Comparison of ENCODE assay signal across 8 cellular contexts in genomic region chr14:74619672-74620131, GRCh38. TPM values are rescaled to one million over a fixed set of nuclear protein-coding genes. Genes with fewer than 3 reads are reported as not detected.
DNase-seq lines count a peak whose midpoint lies in the region; ATAC-seq and TF ChIP-seq lines count a peak whose summit lies in the region.

No MANE protein-coding gene starts in this region.

- peak overlapping the region; percentile 64 for H3K27ac ChIP-seq in psoas muscle

- H3K4me1 Mint-ChIP-seq in T-cell, result peaks cover 51 to 64% (median 54%) of the 10 kb centered on the region in 3 donors
- peaks cover 36% of the 10 kb centered on the region for H3K4me1 Mint-ChIP-seq in nephron progenitor cell

- no peaks in the 10 kb centered on the region for H3K36me3 ChIP-seq in psoas muscle (ENCODE audit: insufficient read depth in 1 of 2, low read depth in 1 of 2)

- no peak for TF ChIP-seq CTCF in foreskin fibroblast (IDR thresholded peaks at IDR 0.05; ENCODE audit: low read depth, low read length)
- no peak for TF ChIP-seq CTCF in psoas muscle (IDR thresholded peaks at IDR 0.05)
- TF ChIP-seq CTCF in nephron progenitor cell (IDR thresholded peaks at IDR 0.05), result no peak

- DNase-seq in EL (peak; percentile 100), T-cell (no peak), foreskin fibroblast (peak; percentile 99), psoas muscle (peak; percentile 91 to 93), nephron progenitor cell (no peak), DMS79 treated with DMSO at 0.1 percent for 48 hours (lab: John Stamatoyannopoulos, UW) (no peak)
- no peak for DNase-seq in activated CD4-positive, alpha-beta T cell treated with anti-CD3 and anti-CD28 coated beads for 4 hours

- H3K27ac Mint-ChIP-seq in T-cell (peak overlapping the region; percentile 13 to 59), nephron progenitor cell (no peak overlapping the region)

- 50 to 61% (median 57%) methylated on average over 6 of the region's 6 CpGs for WGBS in psoas muscle, 3 donors

- H3K27me3 ChIP-seq in psoas muscle (ENCODE audit: insufficient read depth in 3 of 3, low read length in 2 of 3), result peaks cover 0 to 2% (median 0%) of the 10 kb centered on the region in 3 donors

- peak overlapping the region in 1 of 3 donors; percentile 84 for H3K4me3 Mint-ChIP-seq in T-cell
- no peak overlapping the region for H3K4me3 Mint-ChIP-seq in nephron progenitor cell

- no peak for ATAC-seq in T-cell (replicated peaks in 1 of 4)
- ATAC-seq in psoas muscle, result peak; percentile 70 to 82 (median 74)
- ATAC-seq in HG03378 (IDR thresholded peaks at IDR 0.05; ENCODE audit: unreplicated experiment), result no peak

- no peak overlapping the region for H3K4me3 ChIP-seq in foreskin fibroblast (ENCODE audit: low read depth in 1 of 2, low read length in 2 of 2)
- H3K4me3 ChIP-seq in psoas muscle, result no peak overlapping the region

- H3K9me3 Mint-ChIP-seq in T-cell (no peaks in the 10 kb centered on the region), nephron progenitor cell (no peaks in the 10 kb centered on the region)

- H3K27me3 Mint-ChIP-seq in T-cell (peaks cover 0 to 2% of the 10 kb centered on the region in 2 donors), nephron progenitor cell (ENCODE audit: low read depth, poor library complexity) (peaks cover 37% of the 10 kb centered on the region)

- H3K9me3 ChIP-seq in psoas muscle, result no peaks in the 10 kb centered on the region

- no peaks in the 10 kb centered on the region for H3K4me1 ChIP-seq in psoas muscle

- CTCF ChIA-PET in T-cell (lab: Charles Lee), result interaction anchor here (0.5 to 3.4 kb wide), 4 partner anchors 10 to 15 kb away, joined by 3 to 39 read pairs (median 7); no protein-coding TSS in a partner anchor

- intact Hi-C loops in psoas muscle (cut with DNase I), result no loop called here

- POLR2A ChIA-PET in T-cell (lab: Charles Lee), result interaction anchor here (0.5 to 1.4 kb wide), 2 partner anchors 11 to 143 kb away, joined by 3 to 4 read pairs; no protein-coding TSS in a partner anchor

- H3K36me3 Mint-ChIP-seq in T-cell, result no peaks in the 10 kb centered on the region
- H3K36me3 Mint-ChIP-seq in nephron progenitor cell (ENCODE audit: low read depth), result no peaks in the 10 kb centered on the region

RNA-seq across cellular contexts. Expression of gene LTBP2, which starts 7.7 kb away (rescaled TPM):
- total RNA-seq in T-cell, result 1 to 10 TPM in 3 of 5 donors, under 1 TPM in 2; 0.39 to 1.7 (median 1.1) TPM
- 10 to 100 TPM; 11.8 to 51.4 (median 24.2) TPM for total RNA-seq in psoas muscle
- 1 to 10 TPM; 2.4 to 6.1 (median 3.2) TPM for polyA plus RNA-seq in psoas muscle

Comparison
In these comparisons a context has a peak if more than half of its experiments do, and no peak if none do; other contexts are left out.
1. DNase-seq: peak in EL (single experiment), foreskin fibroblast (2 of 2) and psoas muscle (2 of 2); none in T-cell (0 of 34), nephron progenitor cell (single experiment), activated CD4-positive, alpha-beta T cell treated with anti-CD3 and anti-CD28 coated beads for 4 hours (0 of 2) and DMS79 treated with DMSO at 0.1 percent for 48 hours (single experiment).
2. ATAC-seq: peak in psoas muscle (4 of 4); none in T-cell (0 of 4) and HG03378 (single experiment).
3. RNA of gene LTBP2, which starts 7.7 kb away (total RNA-seq): 11.8 to 51.4 TPM in psoas muscle; 0.39 to 1.7 TPM in T-cell; every median in the first group is over 4 times any median in the second.